ENCODE assay signal across 25 cellular contexts in the genomic region with DNA sequence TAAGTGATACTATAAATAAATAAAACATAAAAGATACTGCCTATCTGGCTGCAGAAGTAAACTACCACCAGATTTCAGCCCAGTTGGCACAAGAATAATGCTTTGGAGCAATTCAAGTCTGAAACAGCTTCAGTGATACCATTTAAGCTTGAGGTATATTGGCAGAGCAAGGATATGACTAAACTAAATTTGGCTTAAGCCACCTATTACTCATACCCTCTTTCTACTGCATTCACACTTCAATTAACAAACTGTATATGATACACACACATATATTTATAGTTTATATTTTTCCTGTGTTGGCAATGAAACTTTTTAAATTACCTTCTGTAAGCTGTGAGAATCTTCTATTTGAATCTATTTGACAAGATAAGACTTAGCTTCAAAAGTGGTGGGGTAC.
DNase-seq lines count a peak whose midpoint lies in the region; ATAC-seq, FAIRE-seq and TF ChIP-seq lines count a peak whose summit lies in the region.
"Had no signal": no experiment of that assay in that cellular context is flagged by ENCODE, and none has a peak within 500 bp of the region (broad histone marks: within the 10 kb centered on the region; RNA-seq: fewer than 3 reads in every experiment).

No MANE protein-coding gene starts in this region.

- H3K9me3 ChIP-seq in right cardiac atrium (ENCODE audit: control insufficient read depth, low read length), result no peaks in the 10 kb centered on the region
- H3K9me3 ChIP-seq in astrocyte (ENCODE audit: insufficient read depth, low read depth, low read length), result no peaks in the 10 kb centered on the region
- no peaks in the 10 kb centered on the region for H3K9me3 ChIP-seq in left lung
- H3K9me3 ChIP-seq: psoas muscle had no signal

- no peak overlapping the region for H2AFZ ChIP-seq in astrocyte (ENCODE audit: low read depth, low read length)

- FAIRE-seq in astrocyte (lab: Jason Lieb, UNC), result no peak
- FAIRE-seq: K562, urothelium cell line had no signal

- no peak overlapping the region for H3K4me2 ChIP-seq in astrocyte (ENCODE audit: low read length)

- no peaks in the 10 kb centered on the region for H3K4me1 Mint-ChIP-seq in astrocyte (ENCODE audit: low read depth, unreplicated experiment)
- H3K4me1 Mint-ChIP-seq: neural crest cell, T-cell had no signal

- TF ChIP-seq CTCF in astrocyte (IDR thresholded peaks at IDR 0.05; ENCODE audit: insufficient read depth, low read depth, low read length) (no peak), left lung (IDR thresholded peaks at IDR 0.05) (no peak)

- H3K36me3 Mint-ChIP-seq in astrocyte (ENCODE audit: low read depth, unreplicated experiment), result no peaks in the 10 kb centered on the region
- H3K36me3 Mint-ChIP-seq: T-cell had no signal

- H3K4me1 ChIP-seq in right cardiac atrium (ENCODE audit: control insufficient read depth, insufficient read depth, low read length) (no peaks in the 10 kb centered on the region), astrocyte (ENCODE audit: insufficient read depth, low read length) (no peaks in the 10 kb centered on the region), left lung (no peaks in the 10 kb centered on the region)
- H3K4me1 ChIP-seq: adrenal gland, psoas muscle had no signal

- DNase-seq in left ventricle myocardium superior, result no peak
- DNase-seq in right cardiac atrium, result no peak
- peak; percentile 75 for DNase-seq in astrocyte (ENCODE audit: low read depth)
- peak; percentile 6 for DNase-seq in glomerular visceral epithelial cell (ENCODE audit: extremely low spot score)
- DNase-seq in left lung, result no peak
- DNase-seq in HT-29 (ENCODE audit: low spot score), result no peak
- DNase-seq in NAMALWA (ENCODE audit: low spot score), result no peak
- DNase-seq: activated gamma-delta T cell treated with Interleukin-2 at 50 U/mL for 16 hours; activated T-cell treated with anti-CD3 and anti-CD28 coated beads for 4 hours; adrenal gland; DMS 273 treated with DMSO at 0.1 percent for 48 hours; effector CD8-positive, alpha-beta T cell; left colon; NCI-H1048; NCI-H2029; NCI-H510A treated with DMSO at 0.1 percent for 48 hours; psoas muscle; SIG-M5; substantia nigra; T-cell had no signal

- H3K4me3 Mint-ChIP-seq in astrocyte (ENCODE audit: unreplicated experiment), result no peak overlapping the region
- H3K4me3 Mint-ChIP-seq: neural crest cell, T-cell had no signal

- H3K79me2 ChIP-seq in astrocyte (ENCODE audit: insufficient read depth, low read length), result no peaks in the 10 kb centered on the region

- peak; percentile 82 for ATAC-seq in left ventricle myocardium superior
- ATAC-seq in right cardiac atrium, result no peak
- ATAC-seq in left lung, result no peak
- ATAC-seq in GM18498 (IDR thresholded peaks at IDR 0.05; ENCODE audit: unreplicated experiment), result no peak
- ATAC-seq: K562, left colon, psoas muscle, T-cell had no signal

- no peaks in the 10 kb centered on the region for H3K27me3 Mint-ChIP-seq in astrocyte (ENCODE audit: low read depth, unreplicated experiment)
- H3K27me3 Mint-ChIP-seq: T-cell had no signal

- no peaks in the 10 kb centered on the region for H4K20me1 ChIP-seq in astrocyte (ENCODE audit: insufficient read depth, low read length)

- no peaks in the 10 kb centered on the region for H3K27me3 ChIP-seq in right cardiac atrium (ENCODE audit: control insufficient read depth, insufficient read depth)
- H3K27me3 ChIP-seq in astrocyte (ENCODE audit: insufficient read depth, low read length), result no peaks in the 10 kb centered on the region
- H3K27me3 ChIP-seq in left lung, result no peaks in the 10 kb centered on the region
- H3K27me3 ChIP-seq: adrenal gland had no signal

- no peaks in the 10 kb centered on the region for H3K9me3 Mint-ChIP-seq in astrocyte (ENCODE audit: unreplicated experiment)
- H3K9me3 Mint-ChIP-seq: neural crest cell had no signal

- no peak overlapping the region for H3K4me3 ChIP-seq in right cardiac atrium (ENCODE audit: low read length)
- H3K4me3 ChIP-seq in astrocyte (ENCODE audit: insufficient read depth, low read depth, low read length), result no peak overlapping the region
- H3K4me3 ChIP-seq in left lung, result no peak overlapping the region
- H3K4me3 ChIP-seq: adrenal gland, K562, psoas muscle had no signal

- H3K27ac Mint-ChIP-seq in astrocyte (ENCODE audit: unreplicated experiment), result no peak overlapping the region
- H3K27ac Mint-ChIP-seq: T-cell had no signal

- intact Hi-C loops in left ventricle myocardium superior (cut with micrococcal nuclease) (no loop called here), right cardiac atrium (cut with DNase I) (no loop called here), left lung (cut with DNase I) (no loop called here)

- H3K27ac ChIP-seq in right cardiac atrium (ENCODE audit: low read length), result no peak overlapping the region
- no peak overlapping the region for H3K27ac ChIP-seq in astrocyte (ENCODE audit: low read depth, low read length)
- no peak overlapping the region for H3K27ac ChIP-seq in left lung
- H3K27ac ChIP-seq: adrenal gland, HL-60, psoas muscle had no signal

- no peak overlapping the region for H3K9ac ChIP-seq in astrocyte (ENCODE audit: low read length)

- H3K36me3 ChIP-seq in astrocyte (ENCODE audit: insufficient read depth, low read length) (no peaks in the 10 kb centered on the region), left lung (no peaks in the 10 kb centered on the region)
- H3K36me3 ChIP-seq: adrenal gland had no signal

Comparison
In these comparisons a context has a peak if more than half of its experiments do, and no peak if none do; other contexts are left out.
1. DNase-seq: peak in astrocyte (single experiment) and glomerular visceral epithelial cell (single experiment); none in left ventricle myocardium superior (single experiment), right cardiac atrium (0 of 3), left lung (0 of 2), HT-29 (single experiment) and NAMALWA (single experiment).